Comparison of ENCODE assay signal across 8 cellular contexts in the genomic region with DNA sequence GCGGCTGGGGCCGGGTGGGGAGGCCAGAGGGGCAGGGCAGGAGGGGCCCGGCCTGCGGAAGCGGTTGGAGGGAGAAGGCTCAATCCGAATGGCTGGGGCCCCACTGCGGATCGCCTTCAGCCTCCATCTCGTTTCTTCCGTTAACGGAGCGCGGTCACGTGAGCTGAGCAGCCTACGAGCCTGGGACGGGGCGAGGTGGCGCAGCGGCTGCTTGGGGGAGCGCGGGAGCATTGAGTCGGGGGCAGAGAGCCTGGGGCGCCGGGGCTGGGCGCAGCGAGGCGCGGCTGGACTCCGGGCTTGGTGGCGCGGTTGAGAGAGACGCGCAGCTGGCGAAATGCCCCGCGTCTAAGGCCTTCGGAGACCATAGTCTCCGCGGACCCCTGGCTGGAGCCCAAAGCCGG.
DNase-seq lines count a peak whose midpoint lies in the region; ATAC-seq, FAIRE-seq and TF ChIP-seq lines count a peak whose summit lies in the region.
"Not testable (repeated sequence)": the region's sequence is repeated elsewhere in the genome, so short reads cannot be mapped to it uniquely, and the experiment has no call there.

No MANE protein-coding gene starts in this region.

- DNase-seq in LHCN-M2 (ENCODE audit: low read depth): peak; percentile 81
- peak; percentile 63 to 83 for DNase-seq in activated CD8-positive, alpha-beta memory T cell treated with anti-CD3 and anti-CD28 coated beads for 1 hour (ENCODE audit: extremely low read depth in 1 of 2, low read depth in 1 of 2)
- DNase-seq in dedifferentiated amniotic fluid mesenchymal stem cell (ENCODE audit: extremely low spot score): peak; percentile 68
- DNase-seq in keratinocyte (ENCODE audit: low read depth, low spot score): not testable (repeated sequence)
- DNase-seq in gastrocnemius medialis: peak; percentile 60 to 72
- peak; percentile 94 to 97 for DNase-seq in upper lobe of left lung

- H3K4me2 ChIP-seq in keratinocyte (ENCODE audit: control insufficient read depth, extremely low read depth, insufficient read depth, low read depth, low read length): peak overlapping the region; percentile 98

- TF ChIP-seq POLR2A in GM15510 (IDR thresholded peaks at IDR 0.05; ENCODE audit: borderline replicate concordance, extremely low read depth, insufficient read length) (peak; percentile 66), upper lobe of left lung (IDR thresholded peaks at IDR 0.05) (peak in 1 of 4 donors; percentile 60)
- not testable (repeated sequence) for TF ChIP-seq POLR2A in gastrocnemius medialis (IDR thresholded peaks at IDR 0.05)

- H3K36me3 ChIP-seq in keratinocyte (ENCODE audit: control insufficient read depth in 2 of 2, extremely low read depth in 1 of 2, insufficient read depth in 2 of 2, low read length in 2 of 2); gastrocnemius medialis; upper lobe of left lung: not testable (repeated sequence)

- in situ Hi-C loops in gastrocnemius medialis (cut with MboI; ENCODE audit: low sequenced_read_pairs in 4 of 4): loop anchor here in 2 of 4 donors (25.0 kb wide), 3 partner anchors 173 to 702 kb away; a partner anchor contains a TSS

- H3K79me2 ChIP-seq in keratinocyte (ENCODE audit: control insufficient read depth, insufficient read depth, low read length): not testable (repeated sequence)

- not testable (repeated sequence) for H3K27me3 ChIP-seq in keratinocyte (ENCODE audit: control insufficient read depth, extremely low read depth, insufficient read depth, low read length); upper lobe of left lung
- H3K27me3 ChIP-seq in gastrocnemius medialis: peaks cover 32 to 37% (median 33%) of the 10 kb centered on the region in 3 donors

- dilution Hi-C loops in keratinocyte (cut with MboI; ENCODE audit: extremely low pct_ligation_motif_present, low sequenced_read_pairs): not testable (repeated sequence)

- not testable (repeated sequence) for TF ChIP-seq EP300 in upper lobe of left lung (IDR thresholded peaks at IDR 0.05)

- WGBS in upper lobe of left lung, 2 donors: 1 to 4% methylated on average over 5 to 31 of the region's 40 CpGs

- not testable (repeated sequence) for H4K20me1 ChIP-seq in keratinocyte (ENCODE audit: control insufficient read depth, extremely low read depth, insufficient read depth, low read length)

- not testable (repeated sequence) for H3K9me3 ChIP-seq in keratinocyte (ENCODE audit: control insufficient read depth, low read depth, low read length); gastrocnemius medialis; upper lobe of left lung

- intact Hi-C loops in gastrocnemius medialis (cut with DNase I; ENCODE audit: low total_unique reads): not testable (repeated sequence)

- TF ChIP-seq CTCF in keratinocyte (optimal IDR thresholded peaks at IDR 0.05 in 1 of 3, IDR thresholded peaks at IDR 0.05 in 1 of 3, conservative IDR thresholded peaks at IDR 0.05 in 1 of 3; ENCODE audit: extremely low read depth in 1 of 3, insufficient read depth in 2 of 3, low read length in 3 of 3) (peak in 2 of 3 experiments; percentile 31 to 49), gastrocnemius medialis (IDR thresholded peaks at IDR 0.05 in 4 of 5, conservative IDR thresholded peaks at IDR 0.05 in 1 of 5) (peak in 1 of 5 experiments; percentile 25), upper lobe of left lung (IDR thresholded peaks at IDR 0.05) (peak in 5 of 6 experiments; percentile 5 to 31 (median 17))

- FAIRE-seq in keratinocyte (lab: Jason Lieb, UNC): not testable (repeated sequence)

- not testable (repeated sequence) for H3K9me1 ChIP-seq in keratinocyte (ENCODE audit: control insufficient read depth, extremely low read depth, insufficient read depth, low read length)

- H2AFZ ChIP-seq in keratinocyte (ENCODE audit: control insufficient read depth, low read length): peak overlapping the region; percentile 30

- ATAC-seq in HG02588 (IDR thresholded peaks at IDR 0.05; ENCODE audit: unreplicated experiment) (peak; percentile 66), gastrocnemius medialis (peak; percentile 70 to 74), upper lobe of left lung (ENCODE audit: low FRiP score in 2 of 2) (peak; percentile 88 to 89)

- H3K4me3 ChIP-seq in keratinocyte (ENCODE audit: control insufficient read depth in 2 of 3, extremely low read depth in 1 of 3, insufficient read depth in 2 of 3, low read depth in 1 of 3, low read length in 3 of 3) (peak overlapping the region; percentile 37 to 83 (median 53)), gastrocnemius medialis (peak overlapping the region; percentile 47 to 73 (median 62)), upper lobe of left lung (peak overlapping the region; percentile 45 to 76 (median 66))

- H3K27ac ChIP-seq in keratinocyte (ENCODE audit: control insufficient read depth, insufficient read depth, low read length): peak overlapping the region; percentile 89
- peak overlapping the region; percentile 39 to 82 (median 73) for H3K27ac ChIP-seq in gastrocnemius medialis
- peak overlapping the region; percentile 87 to 95 (median 88) for H3K27ac ChIP-seq in upper lobe of left lung

- H3K9ac ChIP-seq in keratinocyte (ENCODE audit: control insufficient read depth, extremely low read depth, insufficient read depth, low read length): peak overlapping the region; percentile 82

- H3K4me1 ChIP-seq in keratinocyte (ENCODE audit: control insufficient read depth, extremely low read depth, insufficient read depth, low read length) (peaks cover 16% of the 10 kb centered on the region), gastrocnemius medialis (peaks cover 10 to 11% of the 10 kb centered on the region in 2 donors), upper lobe of left lung (peaks cover 4 to 34% (median 20%) of the 10 kb centered on the region in 4 donors)
